In the genomic region with DNA sequence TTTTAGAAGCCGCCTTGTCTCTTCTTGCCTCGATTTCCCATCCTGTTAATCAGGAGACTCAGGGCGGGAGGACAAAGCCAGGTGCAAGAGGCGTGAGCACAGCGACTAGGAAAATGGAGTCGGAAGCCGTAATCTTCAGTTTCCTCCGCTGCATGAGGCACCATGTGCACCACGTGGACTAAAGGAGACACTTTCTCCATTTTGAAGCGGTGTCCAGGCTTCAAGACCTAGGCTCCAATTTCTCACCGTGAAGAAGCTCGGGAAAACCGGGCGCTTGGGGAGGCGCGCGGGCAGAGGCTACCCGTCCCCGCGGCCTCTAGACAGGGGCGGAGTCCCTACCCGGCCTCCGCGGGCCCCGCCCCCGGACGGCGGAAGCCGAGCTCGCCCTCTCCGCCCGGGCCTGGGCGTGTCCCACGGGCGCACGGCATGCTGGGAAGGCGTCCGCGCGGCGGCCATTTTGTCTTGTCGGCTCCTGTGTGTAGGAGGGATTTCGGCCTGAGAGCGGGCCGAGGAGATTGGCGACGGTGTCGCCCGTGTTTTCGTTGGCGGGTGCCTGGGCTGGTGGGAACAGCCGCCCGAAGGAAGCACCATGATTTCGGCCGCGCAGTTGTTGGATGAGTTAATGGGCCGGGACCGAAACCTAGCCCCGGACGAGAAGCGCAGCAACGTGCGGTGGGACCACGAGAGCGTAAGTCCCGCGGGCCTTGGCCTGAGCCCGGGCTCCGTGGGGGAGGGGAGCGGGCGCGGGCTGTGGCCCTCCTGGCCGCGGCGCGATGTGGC, we compare ENCODE assay signal across 8 cellular contexts. TPM values are rescaled to one million over a fixed set of nuclear protein-coding genes. Genes with fewer than 3 reads are reported as not detected.
DNase-seq lines count a peak whose midpoint lies in the region; ATAC-seq and TF ChIP-seq lines count a peak whose summit lies in the region.

A gene with protein sequence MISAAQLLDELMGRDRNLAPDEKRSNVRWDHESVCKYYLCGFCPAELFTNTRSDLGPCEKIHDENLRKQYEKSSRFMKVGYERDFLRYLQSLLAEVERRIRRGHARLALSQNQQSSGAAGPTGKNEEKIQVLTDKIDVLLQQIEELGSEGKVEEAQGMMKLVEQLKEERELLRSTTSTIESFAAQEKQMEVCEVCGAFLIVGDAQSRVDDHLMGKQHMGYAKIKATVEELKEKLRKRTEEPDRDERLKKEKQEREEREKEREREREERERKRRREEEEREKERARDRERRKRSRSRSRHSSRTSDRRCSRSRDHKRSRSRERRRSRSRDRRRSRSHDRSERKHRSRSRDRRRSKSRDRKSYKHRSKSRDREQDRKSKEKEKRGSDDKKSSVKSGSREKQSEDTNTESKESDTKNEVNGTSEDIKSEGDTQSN (plus strand): TSS at position 460 of the 780 bp plus-strand sequence. CDS start 130 bp downstream, at position 590.

- POLR2A ChIA-PET in PC-9 (lab: Charles Lee; ENCODE audit: unreplicated experiment): interaction anchor here (0.6 to 0.9 kb wide), 4 partner anchors 80 to 466 kb away, joined by 3 to 5 read pairs (median 4); no protein-coding TSS in a partner anchor

- peak; percentile 90 for DNase-seq in DMS153 treated with DMSO at 0.1 percent for 48 hours (lab: John Stamatoyannopoulos, UW; ENCODE audit: unreplicated experiment)
- peak; percentile 97 for DNase-seq in KBM-7
- DNase-seq in PC-9: peak; percentile 85 to 94
- DNase-seq in activated T-cell treated with anti-CD3 and anti-CD28 coated beads, Interleukin-2, amount 50 U/mL, for 1 hour: peak; percentile 95
- DNase-seq in erythroblast (lab: John Stamatoyannopoulos, UW): peak; percentile 97 to 98
- peak; percentile 85 to 88 for DNase-seq in stimulated activated CD8-positive, alpha-beta memory T cell treated with anti-CD3 and anti-CD28 coated beads, Interleukin-7, amount 100 ng/mL, for 1 hour (ENCODE audit: low read depth in 2 of 2)

- H3K27me3 ChIP-seq in PC-9 (ENCODE audit: insufficient read depth, low read depth) (no peaks in the 10 kb centered on the region), muscle layer of colon (ENCODE audit: control insufficient read depth in 1 of 2, insufficient read depth in 2 of 2, low read length in 2 of 2) (no peaks in the 10 kb centered on the region)

- intact Hi-C loops in PC-9 (cut with micrococcal nuclease; ENCODE audit: unreplicated experiment): loop anchor here (1.0 kb wide), 1 partner anchor 12 kb away; the partner anchor contains the start of gene ANKRD40

- H3K9me3 ChIP-seq in PC-9 (ENCODE audit: insufficient read depth, low read depth) (no peaks in the 10 kb centered on the region), muscle layer of colon (ENCODE audit: low read length) (no peaks in the 10 kb centered on the region)

- TF ChIP-seq POLR2A in erythroblast (IDR thresholded peaks at IDR 0.05; ENCODE audit: low read length): peak; percentile 96

- peaks cover 47% of the 10 kb centered on the region for H3F3A ChIP-seq in PC-9 (ENCODE audit: insufficient read depth, low read depth)

- peak within 1 kb of the TSS; percentile 100 for H3K4me2 ChIP-seq in PC-9

- H3K9me2 ChIP-seq in PC-9 (ENCODE audit: insufficient read depth): no peaks in the 10 kb centered on the region

- ATAC-seq in GM21723 (IDR thresholded peaks at IDR 0.05; ENCODE audit: unreplicated experiment): peak; percentile 96

- H2AFZ ChIP-seq in PC-9: peak within 1 kb of the TSS; percentile 80

- in situ Hi-C loops in KBM-7 (cut with MboI; ENCODE audit: low pct_unique_long_range_greater_than_20kb, low sequenced_read_pairs): no loop called here

- H3K36me3 ChIP-seq in PC-9 (ENCODE audit: low read depth) (peaks cover 5% of the 10 kb centered on the region), muscle layer of colon (ENCODE audit: insufficient read depth, low read length) (no peaks in the 10 kb centered on the region)

- CTCF ChIA-PET in PC-9 (lab: Charles Lee): interaction anchor here (0.7 kb wide), 1 partner anchor 541 kb away, joined by 5 read pairs; no protein-coding TSS in a partner anchor

- 0 out of 2 replicates have a peak, but pooled peaks have one; percentile 13 for TF ChIP-seq CTCF in PC-9 (conservative IDR thresholded peaks at IDR 0.05)

- peak within 1 kb of the TSS; percentile 92 for H3K4me3 ChIP-seq in PC-9
- H3K4me3 ChIP-seq in muscle layer of colon (ENCODE audit: low read depth in 1 of 2, low read length in 2 of 2): peak within 1 kb of the TSS; percentile 73 to 93

- BruUV-seq in PC-9 (replicated peaks; lab: Mats Ljungman, UMichigan): TSS peak; percentile 99

- H3K4me1 ChIP-seq in PC-9 (replicated peaks; ENCODE audit: insufficient read depth): peaks cover 55% of the 10 kb centered on the region
- H3K4me1 ChIP-seq in muscle layer of colon (ENCODE audit: insufficient read depth, low read length): peaks cover 37% of the 10 kb centered on the region

- H4K20me1 ChIP-seq in PC-9 (ENCODE audit: insufficient read depth): peaks cover 43% of the 10 kb centered on the region

- peak within 1 kb of the TSS; percentile 93 for H3K9ac ChIP-seq in muscle layer of colon (ENCODE audit: low read length)

- H3K27ac ChIP-seq in PC-9: peak within 1 kb of the TSS; percentile 95
- H3K27ac ChIP-seq in muscle layer of colon (ENCODE audit: low read depth, low read length): peak within 1 kb of the TSS; percentile 91

- H3K79me2 ChIP-seq in PC-9 (ENCODE audit: low read depth): peaks cover 58% of the 10 kb centered on the region

RNA-seq across cellular contexts. Expression of the gene that starts here (rescaled TPM):
- 147 and 212 TPM in 2 replicates for total RNA-seq in PC-9 (2021)

Comparison
In these comparisons a context has a peak if more than half of its experiments do, and no peak if none do; other contexts are left out.
1. Peak in every context shown above with its lines: DNase-seq, ATAC-seq, H3K4me3 ChIP-seq and H3K27ac ChIP-seq.